Comparison of ENCODE assay signal across 9 cellular contexts in the genomic region with DNA sequence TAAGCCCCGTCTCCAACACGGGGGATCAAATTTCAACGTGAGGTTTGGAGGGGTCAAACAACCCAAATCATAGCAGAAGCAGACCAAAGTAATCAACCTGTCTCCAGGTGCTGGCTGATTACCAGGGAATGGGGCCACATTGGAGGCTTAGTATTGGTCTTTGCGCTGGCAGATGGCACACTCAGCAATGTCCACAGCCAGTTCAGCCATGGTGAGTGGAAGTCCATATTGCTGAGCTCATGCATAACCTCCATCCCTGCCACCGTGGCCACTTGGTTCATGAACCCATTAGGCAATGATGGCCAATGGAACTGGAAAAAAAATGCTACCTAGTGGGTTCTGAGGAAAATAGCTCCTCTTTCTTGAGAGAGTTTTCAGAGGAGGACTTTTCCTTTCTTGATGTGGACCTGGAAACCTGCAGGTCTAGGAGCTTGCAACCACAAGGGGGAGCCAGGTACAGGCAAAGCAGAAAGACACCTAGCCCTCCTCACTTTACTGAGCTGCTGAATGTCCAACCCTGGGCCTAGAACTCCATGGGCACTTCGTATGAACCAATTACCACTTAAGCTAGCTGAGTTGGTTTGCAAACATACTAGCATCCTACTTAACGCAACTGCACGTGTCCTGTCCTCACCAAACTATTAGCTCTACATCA.
DNase-seq lines count a peak whose midpoint lies in the region; ATAC-seq and TF ChIP-seq lines count a peak whose summit lies in the region.
"Had no signal": no experiment of that assay in that cellular context is flagged by ENCODE, and none has a peak within 500 bp of the region (broad histone marks: within the 10 kb centered on the region; RNA-seq: fewer than 3 reads in every experiment).

No MANE protein-coding gene starts in this region.

- H3K9me3 ChIP-seq in esophagus squamous epithelium (no peaks in the 10 kb centered on the region), ovary (no peaks in the 10 kb centered on the region), aorta (ENCODE audit: control insufficient read depth, low read length) (no peaks in the 10 kb centered on the region)
- H3K9me3 ChIP-seq: BLaER1 had no signal

- no peaks in the 10 kb centered on the region for H3K36me3 ChIP-seq in esophagus squamous epithelium
- no peaks in the 10 kb centered on the region for H3K36me3 ChIP-seq in ovary
- H3K36me3 ChIP-seq in aorta (ENCODE audit: control insufficient read depth in 1 of 2, insufficient read depth in 2 of 2, low read length in 1 of 2): no peaks in the 10 kb centered on the region
- H3K36me3 ChIP-seq: BLaER1 had no signal

- WGBS in esophagus squamous epithelium, 2 donors: 64 to 85% methylated on average over 4 to 8 of the region's 8 CpGs
- 66 to 76% (median 71%) methylated on average over 8 of the region's 8 CpGs for WGBS in ovary, 3 donors
- WGBS in aorta, 2 donors: 75 to 80% methylated on average over 8 of the region's 8 CpGs

- TF ChIP-seq POLR2A in esophagus squamous epithelium (IDR thresholded peaks at IDR 0.05): no peak
- no peak for TF ChIP-seq POLR2A in ovary (IDR thresholded peaks at IDR 0.05)

- no peak for ATAC-seq in aorta (ENCODE audit: low FRiP score)

- H3K4me3 ChIP-seq in esophagus squamous epithelium: no peak overlapping the region
- H3K4me3 ChIP-seq in ovary: no peak overlapping the region
- no peak overlapping the region for H3K4me3 ChIP-seq in aorta (ENCODE audit: low read length in 2 of 2)
- H3K4me3 ChIP-seq: BLaER1 had no signal

- H3K27ac ChIP-seq in esophagus squamous epithelium (no peak overlapping the region), ovary (no peak overlapping the region), aorta (ENCODE audit: low read depth in 1 of 2, low read length in 2 of 2) (no peak overlapping the region)
- H3K27ac ChIP-seq: BLaER1 had no signal

- POLR2A ChIA-PET in HEK293T (lab: Yijun Ruan, JAX): no interaction called here

- H3K27me3 ChIP-seq in esophagus squamous epithelium: no peaks in the 10 kb centered on the region
- H3K27me3 ChIP-seq in ovary: no peaks in the 10 kb centered on the region
- H3K27me3 ChIP-seq in aorta (ENCODE audit: control insufficient read depth in 1 of 2, insufficient read depth in 2 of 2, low read length in 1 of 2): no peaks in the 10 kb centered on the region
- H3K27me3 ChIP-seq: BLaER1 had no signal

- peak in 5 of 6 experiments; percentile 39 to 61 (median 44) for TF ChIP-seq CTCF in esophagus squamous epithelium (IDR thresholded peaks at IDR 0.05)
- peak in 1 of 3 donors; percentile 14 for TF ChIP-seq CTCF in ovary (IDR thresholded peaks at IDR 0.05)

- CTCF ChIA-PET in HEK293T (lab: Yijun Ruan, JAX): interaction anchor here (0.8 to 1.6 kb wide), 4 partner anchors 24 to 250 kb away, joined by 3 to 18 read pairs (median 4); no protein-coding TSS in a partner anchor

- DNase-seq in NCI-H1694 treated with DMSO at 0.1 percent for 48 hours (lab: John Stamatoyannopoulos, UW): peak; percentile 6
- DNase-seq in NCI-H1694 (lab: John Stamatoyannopoulos, UW): no peak
- peak; percentile 63 for DNase-seq in HEK293T (ENCODE audit: extremely low spot score)
- peak; percentile 3 for DNase-seq in NCI-H524 treated with DMSO at 0.1 percent for 48 hours (lab: John Stamatoyannopoulos, UW)
- peak; percentile 8 to 19 (median 14) for DNase-seq in activated CD8-positive, alpha-beta memory T cell treated with anti-CD3 and anti-CD28 coated beads for 48 hours (ENCODE audit: low read depth in 2 of 3, low spot score in 2 of 3)
- DNase-seq in esophagus squamous epithelium (lab: John Stamatoyannopoulos, UW): no peak
- peak; percentile 55 to 74 (median 68) for DNase-seq in ovary
- DNase-seq in aorta: peak; percentile 79 to 84

- intact Hi-C loops in esophagus squamous epithelium (cut with DNase I): loop anchor here (5.0 kb wide), 1 partner anchor 249 kb away; no protein-coding TSS in a partner anchor
- intact Hi-C loops in ovary (cut with DNase I): loop anchor here in 1 of 4 donors (5.0 kb wide), 1 partner anchor 249 kb away; no protein-coding TSS in a partner anchor
- intact Hi-C loops in aorta (cut with DNase I): loop anchor here (1.0 to 2.0 kb wide), 2 partner anchors 249 kb away; no protein-coding TSS in a partner anchor

- no peak for TF ChIP-seq EP300 in ovary (IDR thresholded peaks at IDR 0.05)

- H3K4me1 ChIP-seq in esophagus squamous epithelium (no peaks in the 10 kb centered on the region), ovary (ENCODE audit: insufficient read depth) (no peaks in the 10 kb centered on the region), aorta (ENCODE audit: control insufficient read depth in 1 of 2, insufficient read depth in 2 of 2, low read length in 2 of 2) (no peaks in the 10 kb centered on the region)
- H3K4me1 ChIP-seq: BLaER1 had no signal

TF ChIP-seq in HEK293T, 16 proteins besides CTCF, POLR2A, EP300 and RAD21:
- TF ChIP-seq TARDBP (IDR thresholded peaks at IDR 0.05) (no peak), HDGF (IDR thresholded peaks at IDR 0.05; ENCODE audit: borderline replicate concordance) (no peak), SP1 (IDR thresholded peaks at IDR 0.05) (no peak), L3MBTL2 (conservative IDR thresholded peaks at IDR 0.05) (no peak), ELF4 (IDR thresholded peaks at IDR 0.05) (no peak), LEF1 (IDR thresholded peaks at IDR 0.05; ENCODE audit: borderline replicate concordance) (no peak), ARNT (IDR thresholded peaks at IDR 0.05) (no peak), FOXM1 (IDR thresholded peaks at IDR 0.05; ENCODE audit: borderline replicate concordance) (no peak), ZNF384 (IDR thresholded peaks at IDR 0.05) (no peak), FOXK2 (IDR thresholded peaks at IDR 0.05) (no peak)

Comparison
In these comparisons a context has a peak if more than half of its experiments do, and no peak if none do; other contexts are left out.
1. DNase-seq: peak in NCI-H1694 treated with DMSO at 0.1 percent for 48 hours (single experiment), HEK293T (single experiment), NCI-H524 treated with DMSO at 0.1 percent for 48 hours (single experiment), activated CD8-positive, alpha-beta memory T cell treated with anti-CD3 and anti-CD28 coated beads for 48 hours (3 of 3), ovary (5 of 5) and aorta (2 of 2); none in NCI-H1694 (single experiment) and esophagus squamous epithelium (single experiment).